ENCODE assay signal across 1 cellular context in the genomic region with DNA sequence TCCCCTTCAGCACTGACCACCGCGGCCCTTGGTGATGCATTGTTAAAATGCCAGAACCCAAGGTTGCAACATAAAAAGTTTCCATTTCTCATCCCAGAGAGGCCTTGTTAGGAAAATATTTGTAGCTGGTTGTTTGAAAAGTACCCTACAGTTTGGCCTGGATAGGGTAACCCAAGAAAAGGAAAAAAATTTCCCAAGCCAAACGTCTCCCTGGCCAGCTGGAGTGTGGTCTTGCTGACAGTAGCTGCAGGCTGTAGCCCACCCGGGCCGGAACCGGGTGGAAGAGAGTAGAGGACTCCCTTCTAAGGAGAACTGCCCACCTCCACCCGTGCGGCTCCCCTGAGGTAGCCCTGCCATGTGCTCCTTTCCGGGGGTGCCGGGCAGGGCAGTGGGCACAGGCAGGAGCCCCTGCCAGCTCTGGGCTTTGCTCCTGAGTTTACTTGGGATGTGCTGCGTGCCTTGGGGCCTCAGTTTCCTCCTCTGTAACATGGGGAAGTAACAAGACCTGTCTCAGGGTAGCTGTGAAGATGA.
TF ChIP-seq lines count a peak whose summit lies in the region.

No MANE protein-coding gene starts in this region.

TF ChIP-seq in GM23338, 12 proteins besides CTCF, POLR2A, EP300 and RAD21 (continued from another document):
- TF ChIP-seq REST (IDR thresholded peaks at IDR 0.05; ENCODE audit: unreplicated experiment) (no peak), POLR2AphosphoS5 (IDR thresholded peaks at IDR 0.05; ENCODE audit: low read depth) (no peak), EZH2 (IDR thresholded peaks at IDR 0.05; ENCODE audit: low read depth, unreplicated experiment) (no peak), STAT1 (IDR thresholded peaks at IDR 0.05; ENCODE audit: unreplicated experiment) (no peak), ZNF331 (CRISPR knock-in tag; IDR thresholded peaks at IDR 0.05; ENCODE audit: low read depth) (no peak), ZNF114 (CRISPR knock-in tag; IDR thresholded peaks at IDR 0.05) (no peak), JUNB (IDR thresholded peaks at IDR 0.05; ENCODE audit: unreplicated experiment) (no peak), CREB1 (CRISPR knock-in tag; IDR thresholded peaks at IDR 0.05; ENCODE audit: low read depth) (no peak), EZH2phosphoT487 (IDR thresholded peaks at IDR 0.05; ENCODE audit: unreplicated experiment) (no peak)
- TF ChIP-seq, protein P1, sequence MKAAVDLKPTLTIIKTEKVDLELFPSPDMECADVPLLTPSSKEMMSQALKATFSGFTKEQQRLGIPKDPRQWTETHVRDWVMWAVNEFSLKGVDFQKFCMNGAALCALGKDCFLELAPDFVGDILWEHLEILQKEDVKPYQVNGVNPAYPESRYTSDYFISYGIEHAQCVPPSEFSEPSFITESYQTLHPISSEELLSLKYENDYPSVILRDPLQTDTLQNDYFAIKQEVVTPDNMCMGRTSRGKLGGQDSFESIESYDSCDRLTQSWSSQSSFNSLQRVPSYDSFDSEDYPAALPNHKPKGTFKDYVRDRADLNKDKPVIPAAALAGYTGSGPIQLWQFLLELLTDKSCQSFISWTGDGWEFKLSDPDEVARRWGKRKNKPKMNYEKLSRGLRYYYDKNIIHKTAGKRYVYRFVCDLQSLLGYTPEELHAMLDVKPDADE (IDR thresholded peaks at IDR 0.05): no peak
- TF ChIP-seq, protein P2, sequence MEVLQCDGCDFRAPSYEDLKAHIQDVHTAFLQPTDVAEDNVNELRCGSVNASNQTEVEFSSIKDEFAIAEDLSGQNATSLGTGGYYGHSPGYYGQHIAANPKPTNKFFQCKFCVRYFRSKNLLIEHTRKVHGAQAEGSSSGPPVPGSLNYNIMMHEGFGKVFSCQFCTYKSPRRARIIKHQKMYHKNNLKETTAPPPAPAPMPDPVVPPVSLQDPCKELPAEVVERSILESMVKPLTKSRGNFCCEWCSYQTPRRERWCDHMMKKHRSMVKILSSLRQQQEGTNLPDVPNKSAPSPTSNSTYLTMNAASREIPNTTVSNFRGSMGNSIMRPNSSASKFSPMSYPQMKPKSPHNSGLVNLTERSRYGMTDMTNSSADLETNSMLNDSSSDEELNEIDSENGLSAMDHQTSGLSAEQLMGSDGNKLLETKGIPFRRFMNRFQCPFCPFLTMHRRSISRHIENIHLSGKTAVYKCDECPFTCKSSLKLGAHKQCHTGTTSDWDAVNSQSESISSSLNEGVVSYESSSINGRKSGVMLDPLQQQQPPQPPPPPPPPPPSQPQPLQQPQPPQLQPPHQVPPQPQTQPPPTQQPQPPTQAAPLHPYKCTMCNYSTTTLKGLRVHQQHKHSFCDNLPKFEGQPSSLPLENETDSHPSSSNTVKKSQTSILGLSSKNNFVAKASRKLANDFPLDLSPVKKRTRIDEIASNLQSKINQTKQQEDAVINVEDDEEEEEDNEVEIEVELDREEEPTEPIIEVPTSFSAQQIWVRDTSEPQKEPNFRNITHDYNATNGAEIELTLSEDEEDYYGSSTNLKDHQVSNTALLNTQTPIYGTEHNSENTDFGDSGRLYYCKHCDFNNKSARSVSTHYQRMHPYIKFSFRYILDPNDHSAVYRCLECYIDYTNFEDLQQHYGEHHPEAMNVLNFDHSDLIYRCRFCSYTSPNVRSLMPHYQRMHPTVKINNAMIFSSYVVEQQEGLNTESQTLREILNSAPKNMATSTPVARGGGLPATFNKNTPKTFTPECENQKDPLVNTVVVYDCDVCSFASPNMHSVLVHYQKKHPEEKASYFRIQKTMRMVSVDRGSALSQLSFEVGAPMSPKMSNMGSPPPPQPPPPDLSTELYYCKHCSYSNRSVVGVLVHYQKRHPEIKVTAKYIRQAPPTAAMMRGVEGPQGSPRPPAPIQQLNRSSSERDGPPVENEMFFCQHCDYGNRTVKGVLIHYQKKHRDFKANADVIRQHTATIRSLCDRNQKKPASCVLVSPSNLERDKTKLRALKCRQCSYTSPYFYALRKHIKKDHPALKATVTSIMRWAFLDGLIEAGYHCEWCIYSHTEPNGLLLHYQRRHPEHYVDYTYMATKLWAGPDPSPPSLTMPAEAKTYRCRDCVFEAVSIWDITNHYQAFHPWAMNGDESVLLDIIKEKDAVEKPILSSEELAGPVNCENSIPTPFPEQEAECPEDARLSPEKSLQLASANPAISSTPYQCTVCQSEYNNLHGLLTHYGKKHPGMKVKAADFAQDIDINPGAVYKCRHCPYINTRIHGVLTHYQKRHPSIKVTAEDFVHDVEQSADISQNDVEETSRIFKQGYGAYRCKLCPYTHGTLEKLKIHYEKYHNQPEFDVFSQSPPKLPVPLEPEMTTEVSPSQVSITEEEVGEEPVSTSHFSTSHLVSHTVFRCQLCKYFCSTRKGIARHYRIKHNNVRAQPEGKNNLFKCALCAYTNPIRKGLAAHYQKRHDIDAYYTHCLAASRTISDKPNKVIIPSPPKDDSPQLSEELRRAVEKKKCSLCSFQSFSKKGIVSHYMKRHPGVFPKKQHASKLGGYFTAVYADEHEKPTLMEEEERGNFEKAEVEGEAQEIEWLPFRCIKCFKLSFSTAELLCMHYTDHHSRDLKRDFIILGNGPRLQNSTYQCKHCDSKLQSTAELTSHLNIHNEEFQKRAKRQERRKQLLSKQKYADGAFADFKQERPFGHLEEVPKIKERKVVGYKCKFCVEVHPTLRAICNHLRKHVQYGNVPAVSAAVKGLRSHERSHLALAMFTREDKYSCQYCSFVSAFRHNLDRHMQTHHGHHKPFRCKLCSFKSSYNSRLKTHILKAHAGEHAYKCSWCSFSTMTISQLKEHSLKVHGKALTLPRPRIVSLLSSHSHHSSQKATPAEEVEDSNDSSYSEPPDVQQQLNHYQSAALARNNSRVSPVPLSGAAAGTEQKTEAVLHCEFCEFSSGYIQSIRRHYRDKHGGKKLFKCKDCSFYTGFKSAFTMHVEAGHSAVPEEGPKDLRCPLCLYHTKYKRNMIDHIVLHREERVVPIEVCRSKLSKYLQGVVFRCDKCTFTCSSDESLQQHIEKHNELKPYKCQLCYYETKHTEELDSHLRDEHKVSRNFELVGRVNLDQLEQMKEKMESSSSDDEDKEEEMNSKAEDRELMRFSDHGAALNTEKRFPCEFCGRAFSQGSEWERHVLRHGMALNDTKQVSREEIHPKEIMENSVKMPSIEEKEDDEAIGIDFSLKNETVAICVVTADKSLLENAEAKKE (CRISPR knock-in tag; IDR thresholded peaks at IDR 0.05): no peak
